ENCODE assay signal across 8 cellular contexts in genomic region chr14:22556990-22557623, GRCh38. TPM values are rescaled to one million over a fixed set of nuclear protein-coding genes. Genes with fewer than 3 reads are reported as not detected.
DNase-seq lines count a peak whose midpoint lies in the region; ATAC-seq and TF ChIP-seq lines count a peak whose summit lies in the region.

No MANE protein-coding gene starts in this region.

- H3K9me3 Mint-ChIP-seq in IgD-negative memory B cell (peaks cover 0 to 1% (median 0%) of the 10 kb centered on the region in 3 donors), nephron progenitor cell (no peaks in the 10 kb centered on the region)
- H3K9me3 Mint-ChIP-seq in activated T-helper 2 cell treated with anti-CD3 and anti-CD28 coated beads, Interferon-gamma antibody, Interleukin-2, Interleukin-4, amounts not matched to agents 10 μg/mL and 5 μg/mL and 100 μg/mL, durations not matched to agents 14 hours and 24 hours and 36 hours: no peaks in the 10 kb centered on the region

- peak; percentile 98 for TF ChIP-seq CTCF in RWPE1 (conservative IDR thresholded peaks at IDR 0.05; ENCODE audit: low read depth)
- TF ChIP-seq CTCF in fibroblast of pulmonary artery (IDR thresholded peaks at IDR 0.05; ENCODE audit: low read length, missing control alignments): peak; percentile 74
- TF ChIP-seq CTCF in nephron progenitor cell (IDR thresholded peaks at IDR 0.05): peak; percentile 100

- ATAC-seq in GM21447 (IDR thresholded peaks at IDR 0.05; ENCODE audit: unreplicated experiment): peak; percentile 20
- peak; percentile 11 for ATAC-seq in stimulated activated naive CD8-positive, alpha-beta T cell treated with anti-CD3 and anti-CD28 coated beads, Interleukin-15, Interleukin-2, amounts not matched to agents 100 U/mL and 50 U/mL, for 24 hours

- H3K27ac ChIP-seq in RWPE1: peak overlapping the region; percentile 90

- POLR2A ChIA-PET in RWPE1 (lab: Yijun Ruan, JAX; ENCODE audit: low non-redundant PET): interaction anchor here (0.6 kb wide), 1 partner anchor 125 kb away, joined by 3 read pairs; no protein-coding TSS in a partner anchor

- H3K36me3 Mint-ChIP-seq in IgD-negative memory B cell (no peaks in the 10 kb centered on the region), nephron progenitor cell (ENCODE audit: low read depth) (no peaks in the 10 kb centered on the region)
- peaks cover 27% of the 10 kb centered on the region for H3K36me3 Mint-ChIP-seq in activated T-helper 2 cell treated with anti-CD3 and anti-CD28 coated beads, Interferon-gamma antibody, Interleukin-2, Interleukin-4, amounts not matched to agents 10 μg/mL and 5 μg/mL and 100 μg/mL, durations not matched to agents 14 hours and 24 hours and 36 hours (ENCODE audit: low read depth)

- CTCF ChIA-PET in RWPE1 (lab: Yijun Ruan, JAX): interaction anchor here (0.6 to 2.6 kb wide), 32 partner anchors 8 to 453 kb away, joined by 3 to 17 read pairs (median 4); partner anchors contain the start of genes DAD1 and LRP10

- H3K4me3 Mint-ChIP-seq in IgD-negative memory B cell: peak overlapping the region; percentile 82 to 95 (median 89)
- H3K4me3 Mint-ChIP-seq in activated T-helper 2 cell treated with anti-CD3 and anti-CD28 coated beads, Interferon-gamma antibody, Interleukin-2, Interleukin-4, amounts not matched to agents 10 μg/mL and 5 μg/mL and 100 μg/mL, durations not matched to agents 14 hours and 24 hours and 36 hours (ENCODE audit: low read depth): peak overlapping the region; percentile 81
- H3K4me3 Mint-ChIP-seq in nephron progenitor cell: peak overlapping the region; percentile 76

- H3K4me3 ChIP-seq in fibroblast of pulmonary artery (replicated peaks; ENCODE audit: low read depth, low read length): peak overlapping the region; percentile 48

- H3K27ac Mint-ChIP-seq in IgD-negative memory B cell (peak overlapping the region; percentile 99 to 100 (median 99)), nephron progenitor cell (peak overlapping the region; percentile 93)
- peak overlapping the region; percentile 98 for H3K27ac Mint-ChIP-seq in activated T-helper 2 cell treated with anti-CD3 and anti-CD28 coated beads, Interferon-gamma antibody, Interleukin-2, Interleukin-4, amounts not matched to agents 10 μg/mL and 5 μg/mL and 100 μg/mL, durations not matched to agents 14 hours and 24 hours and 36 hours

- no peaks in the 10 kb centered on the region for H3K27me3 Mint-ChIP-seq in IgD-negative memory B cell
- H3K27me3 Mint-ChIP-seq in activated T-helper 2 cell treated with anti-CD3 and anti-CD28 coated beads, Interferon-gamma antibody, Interleukin-2, Interleukin-4, amounts not matched to agents 10 μg/mL and 5 μg/mL and 100 μg/mL, durations not matched to agents 14 hours and 24 hours and 36 hours (ENCODE audit: low read depth): peaks cover 3% of the 10 kb centered on the region
- peaks cover 6% of the 10 kb centered on the region for H3K27me3 Mint-ChIP-seq in nephron progenitor cell (ENCODE audit: low read depth, poor library complexity)

- H3K4me1 Mint-ChIP-seq in IgD-negative memory B cell (peaks cover 41 to 62% (median 43%) of the 10 kb centered on the region in 3 donors), nephron progenitor cell (peaks cover 71% of the 10 kb centered on the region)
- H3K4me1 Mint-ChIP-seq in activated T-helper 2 cell treated with anti-CD3 and anti-CD28 coated beads, Interferon-gamma antibody, Interleukin-2, Interleukin-4, amounts not matched to agents 10 μg/mL and 5 μg/mL and 100 μg/mL, durations not matched to agents 14 hours and 24 hours and 36 hours (ENCODE audit: low read depth): peaks cover 88% of the 10 kb centered on the region

- DNase-seq in COLO829 (ENCODE audit: low spot score) (peak; percentile 43), RWPE1 (ENCODE audit: low spot score) (peak; percentile 70), fibroblast of pulmonary artery (ENCODE audit: low read depth) (peak; percentile 72), nephron progenitor cell (peak; percentile 94)
- DNase-seq in activated T-helper 2 cell treated with anti-CD3 and anti-CD28 coated beads, Interferon-gamma antibody, Interleukin-2, Interleukin-4, amounts not matched to agents 10 μg/mL and 5 μg/mL and 100 μg/mL, durations not matched to agents 14 hours and 24 hours and 36 hours (ENCODE audit: low spot score): peak; percentile 87
- DNase-seq in stimulated activated naive CD8-positive, alpha-beta T cell treated with anti-CD3 and anti-CD28 coated beads, Interleukin-15, Interleukin-2, amounts not matched to agents 100 U/mL and 50 U/mL, for 24 hours: peak; percentile 98

- intact Hi-C loops in activated T-helper 2 cell treated with anti-CD3 and anti-CD28 coated beads, Interferon-gamma antibody, Interleukin-2, Interleukin-4, amounts not matched to agents 10 μg/mL and 5 μg/mL and 100 μg/mL, durations not matched to agents 14 hours and 24 hours and 36 hours (cut with micrococcal nuclease): loop anchor here (1.0 to 10.0 kb wide), 18 partner anchors 13 to 822 kb away; partner anchors contain the start of genes DAD1, LRP10 and PRMT5

RNA-seq across cellular contexts. Expression of gene DAD1, which starts 31.9 kb away (rescaled TPM):
- 420 TPM for polyA plus RNA-seq in IgD-negative memory B cell
- 246 and 256 TPM in 2 replicates for total RNA-seq in activated T-helper 2 cell treated with anti-CD3 and anti-CD28 coated beads, Interferon-gamma antibody, Interleukin-2, Interleukin-4, amounts not matched to agents 10 μg/mL and 5 μg/mL and 100 μg/mL, durations not matched to agents 14 hours and 24 hours and 36 hours

RNA-seq across cellular contexts. Expression of gene ABHD4, which starts 41.0 kb away (rescaled TPM):
- polyA plus RNA-seq in IgD-negative memory B cell: 9.0 TPM
- total RNA-seq in activated T-helper 2 cell treated with anti-CD3 and anti-CD28 coated beads, Interferon-gamma antibody, Interleukin-2, Interleukin-4, amounts not matched to agents 10 μg/mL and 5 μg/mL and 100 μg/mL, durations not matched to agents 14 hours and 24 hours and 36 hours: 9.2 and 10.8 TPM in 2 replicates

Comparison
In these comparisons a context has a peak if more than half of its experiments do, and no peak if none do; other contexts are left out.
1. Peak in every context shown above with its lines: DNase-seq, ATAC-seq, H3K4me3 ChIP-seq and H3K27ac ChIP-seq.
2. DNase-seq: peak in every context shown above with its lines; median percentile 98 in stimulated activated naive CD8-positive, alpha-beta T cell treated with anti-CD3 and anti-CD28 coated beads, Interleukin-15, Interleukin-2, amounts not matched to agents 100 U/mL and 50 U/mL, for 24 hours; 94 in nephron progenitor cell; 87 in activated T-helper 2 cell treated with anti-CD3 and anti-CD28 coated beads, Interferon-gamma antibody, Interleukin-2, Interleukin-4, amounts not matched to agents 10 μg/mL and 5 μg/mL and 100 μg/mL, durations not matched to agents 14 hours and 24 hours and 36 hours; 72 in fibroblast of pulmonary artery; 70 in RWPE1; 43 in COLO829.